1 cellular context compared by ENCODE assay signal in genomic region chr17:19448341-19449268, GRCh38.
TF ChIP-seq lines count a peak whose summit lies in the region.

No MANE protein-coding gene starts in this region.

TF ChIP-seq in K562, 482 proteins besides CTCF, POLR2A, EP300 and RAD21 (continues in another document):
- TF ChIP-seq MEIS2 (IDR thresholded peaks at IDR 0.05; ENCODE audit: partially characterized antibody) (peak; percentile 86), CHD7 (IDR thresholded peaks at IDR 0.05; ENCODE audit: low read depth, low read length) (no peak), NFE2 (IDR thresholded peaks at IDR 0.05; ENCODE audit: low read depth) (no peak), CBFA2T3 (IDR thresholded peaks at IDR 0.05) (peak; percentile 61), IFI16 (CRISPR knock-in tag; IDR thresholded peaks at IDR 0.05) (no peak), POLR2G (IDR thresholded peaks at IDR 0.05; ENCODE audit: low read depth, low read length) (no peak), POLR3A (IDR thresholded peaks at IDR 0.05; ENCODE audit: borderline replicate concordance, extremely low read depth, insufficient read depth, insufficient read length) (no peak), MEF2D (tag; conservative IDR thresholded peaks at IDR 0.05; ENCODE audit: low read depth) (no peak), ILF3 (IDR thresholded peaks at IDR 0.05; ENCODE audit: borderline replicate concordance) (no peak), FOS (IDR thresholded peaks at IDR 0.05; ENCODE audit: extremely low read depth, insufficient read length) (no peak), BRD4 (IDR thresholded peaks at IDR 0.05) (no peak), CBFA2T2 (conservative IDR thresholded peaks at IDR 0.05) (0 out of 2 replicates have a peak, but pooled peaks have one; percentile 19), ZC3H11A (IDR thresholded peaks at IDR 0.05; ENCODE audit: low read depth, low read length) (no peak), CEBPG (CRISPR knock-in tag; IDR thresholded peaks at IDR 0.05) (no peak), CEBPG (tag; conservative IDR thresholded peaks at IDR 0.05 in 1 of 2, IDR thresholded peaks at IDR 0.05 in 1 of 2) (0 out of 4 replicates have a peak, but pooled peaks of 1 of the 2 experiments have one; percentile 23), USF2 (CRISPR knock-in tag; IDR thresholded peaks at IDR 0.05) (0 out of 2 replicates have a peak, but pooled peaks have one; percentile 9), NCOA6 (IDR thresholded peaks at IDR 0.05) (no peak), ARID3B (CRISPR knock-in tag; IDR thresholded peaks at IDR 0.05; ENCODE audit: borderline replicate concordance) (no peak), ZNF766 (CRISPR knock-in tag; conservative IDR thresholded peaks at IDR 0.05) (peak; percentile 76), SMARCA4 (IDR thresholded peaks at IDR 0.05) (no peak), THRA (IDR thresholded peaks at IDR 0.05) (no peak), ATF6 (CRISPR knock-in tag; IDR thresholded peaks at IDR 0.05) (no peak), TEAD2 (tag; IDR thresholded peaks at IDR 0.05) (peak; percentile 72), NR4A1 (CRISPR knock-in tag; IDR thresholded peaks at IDR 0.05) (no peak), NR4A1 (tag; IDR thresholded peaks at IDR 0.05) (no peak), GABPA (tag; conservative IDR thresholded peaks at IDR 0.05; ENCODE audit: low read depth) (peak; percentile 63), VEZF1 (CRISPR knock-in tag; IDR thresholded peaks at IDR 0.05) (0 out of 2 replicates have a peak, but pooled peaks have one; percentile 19), TCF3 (CRISPR knock-in tag; IDR thresholded peaks at IDR 0.05) (peak; percentile 19; the same call in 1 of the 2 replicates), ILK (tag; IDR thresholded peaks at IDR 0.05; ENCODE audit: borderline replicate concordance, low read depth) (no peak), ZNF507 (tag; conservative IDR thresholded peaks at IDR 0.05) (no peak), ZNF395 (CRISPR knock-in tag; IDR thresholded peaks at IDR 0.05) (0 out of 2 replicates have a peak, but pooled peaks have one; percentile 40), PBX2 (CRISPR knock-in tag; IDR thresholded peaks at IDR 0.05; ENCODE audit: low read depth) (no peak), PBX2 (tag; conservative IDR thresholded peaks at IDR 0.05; ENCODE audit: low read depth) (peak; percentile 92), HNRNPLL (IDR thresholded peaks at IDR 0.05; ENCODE audit: low read depth, low read length, poor library complexity, severe bottlenecking) (no peak), ZNF239 (CRISPR knock-in tag; IDR thresholded peaks at IDR 0.05) (no peak), NR2C1 (IDR thresholded peaks at IDR 0.05) (no peak), NR2C1 (tag; IDR thresholded peaks at IDR 0.05) (peak; percentile 69), SMARCB1 (IDR thresholded peaks at IDR 0.05; ENCODE audit: insufficient read length, low read depth) (no peak)
